ENCODE assay signal across 17 cellular contexts in the genomic region with DNA sequence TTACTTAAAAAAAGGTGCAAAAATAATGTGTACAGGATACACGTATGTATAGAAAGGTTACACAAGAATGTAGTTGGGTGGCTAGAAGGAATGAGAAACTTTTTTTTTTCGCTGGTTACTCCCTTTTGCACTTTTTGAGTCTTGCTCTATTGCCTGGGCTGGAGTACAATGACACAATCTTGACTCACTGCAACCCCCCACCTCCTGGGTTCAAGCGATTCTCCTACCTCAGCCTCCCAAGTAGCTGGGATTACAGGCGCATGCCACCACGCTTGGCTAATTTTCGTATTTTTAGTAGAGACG.
"Had no signal": no experiment of that assay in that cellular context is flagged by ENCODE, and none has a peak within 500 bp of the region (broad histone marks: within the 10 kb centered on the region; RNA-seq: fewer than 3 reads in every experiment).

No MANE protein-coding gene starts in this region.

- H3K36me3 ChIP-seq: thyroid gland had no signal

- H3K4me1 ChIP-seq: ascending aorta had no signal

- H3K27me3 ChIP-seq: ascending aorta, left lung, spleen, thyroid gland had no signal

- H3K9me3 Mint-ChIP-seq: activated B cell treated with CpG ODN at 0.5 μM for 24 hours; activated CD8-positive, alpha-beta T cell treated with anti-CD3 and anti-CD28 coated beads for 36 hours; nephron progenitor cell had no signal

- ATAC-seq: activated CD8-positive, alpha-beta T cell treated with anti-CD3 and anti-CD28 coated beads for 36 hours had no signal

- H3K27ac ChIP-seq: ascending aorta, thyroid gland had no signal

- H3K27ac Mint-ChIP-seq: activated B cell treated with CpG ODN at 0.5 μM for 24 hours; activated CD8-positive, alpha-beta T cell treated with anti-CD3 and anti-CD28 coated beads for 36 hours; nephron progenitor cell had no signal

- H3K9me3 ChIP-seq: ascending aorta, left lung, spleen, thyroid gland had no signal

- DNase-seq: activated B cell treated with CpG ODN at 0.5 μM for 24 hours; activated CD4-positive, alpha-beta T cell treated with anti-CD3 and anti-CD28 coated beads for 48 hours; activated CD8-positive, alpha-beta T cell treated with anti-CD3 and anti-CD28 coated beads for 36 hours; activated effector memory CD4-positive, alpha-beta T cell treated with anti-CD3 and anti-CD28 coated beads, Interleukin-2, amount 50 U/mL, for 16 hours; activated naive CD4-positive, alpha-beta T cell treated with anti-CD3 and anti-CD28 coated beads, Interleukin-2, amount 50 U/mL, for 16 hours; activated T-cell treated with anti-CD3 and anti-CD28 coated beads, Interleukin-2, amount 50 U/mL, for 1 hour; cortex of kidney; effector CD8-positive, alpha-beta T cell; left lung; nephron progenitor cell; occipital lobe; retina; spleen; stimulated activated CD8-positive, alpha-beta memory T cell treated with anti-CD3 and anti-CD28 coated beads, Interleukin-4, amount 100 ng/mL, for 48 hours; stimulated activated naive CD4-positive, alpha-beta T cell; thyroid gland had no signal

- H3K4me3 ChIP-seq: ascending aorta, left lung, spleen, thyroid gland had no signal

- H3K4me3 Mint-ChIP-seq: activated B cell treated with CpG ODN at 0.5 μM for 24 hours; activated CD8-positive, alpha-beta T cell treated with anti-CD3 and anti-CD28 coated beads for 36 hours; nephron progenitor cell had no signal

- H3K27me3 Mint-ChIP-seq: activated B cell treated with CpG ODN at 0.5 μM for 24 hours; activated CD8-positive, alpha-beta T cell treated with anti-CD3 and anti-CD28 coated beads for 36 hours had no signal
